13 cellular contexts compared by ENCODE assay signal in the genomic region with DNA sequence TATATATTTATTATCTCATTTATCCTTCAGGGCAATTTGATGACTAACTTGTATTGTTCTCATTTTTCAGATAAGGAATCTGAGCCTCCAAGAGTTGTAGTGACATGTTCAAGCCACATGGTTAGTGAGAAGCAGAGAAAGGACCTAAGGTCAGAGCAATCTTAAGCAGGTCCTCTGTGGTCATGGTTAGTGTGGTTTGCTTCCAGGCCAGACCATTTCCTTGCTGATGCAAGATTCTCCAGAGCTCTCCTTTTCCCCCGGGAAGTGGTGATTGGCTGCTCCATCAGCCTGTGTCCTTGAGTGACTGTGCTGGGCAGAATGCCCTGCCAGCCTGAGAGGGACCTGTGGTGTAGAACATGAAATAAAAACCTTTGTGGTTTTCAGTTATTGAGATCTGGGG.
A peak's percentile ranks its signal among the peaks of the same experiment; 100 is the strongest.
DNase-seq lines count a peak whose midpoint lies in the region; ATAC-seq and TF ChIP-seq lines count a peak whose summit lies in the region.
"Had no signal": no experiment of that assay in that cellular context is flagged by ENCODE, and none has a peak within 500 bp of the region (broad histone marks: within the 10 kb centered on the region; RNA-seq: fewer than 3 reads in every experiment).

No MANE protein-coding gene starts in this region.

- H3K27ac ChIP-seq in thyroid gland = no peak overlapping the region
- H3K27ac ChIP-seq: transverse colon had no signal

- H3K4me1 ChIP-seq in thyroid gland = no peaks in the 10 kb centered on the region
- H3K4me1 ChIP-seq: transverse colon had no signal

- DNase-seq in SKM-1 treated with dmso at 0.1 percent for 144 hours (lab: John Stamatoyannopoulos, UW; ENCODE audit: unreplicated experiment) = peak; percentile 34
- DNase-seq in SKM-1 (lab: John Stamatoyannopoulos, UW; ENCODE audit: unreplicated experiment) = no peak
- peak; percentile 93 for DNase-seq in RPMI7951 (ENCODE audit: low read depth)
- peak; percentile 94 for DNase-seq in fibroblast of mammary gland (ENCODE audit: low read depth)
- DNase-seq in thyroid gland = peak; percentile 36 to 54
- DNase-seq in NAMALWA (ENCODE audit: low spot score) = no peak
- DNase-seq in GOT3 (lab: John Stamatoyannopoulos, UW) = no peak
- DNase-seq: CD8-positive, alpha-beta T cell; NCI-H1436 treated with DMSO at 0.1 percent for 48 hours; stimulated activated CD4-positive, alpha-beta T cell treated with anti-CD3 and anti-CD28 coated beads, Interleukin-2, amount 100 ng/mL, for 24 hours; T-helper 1 cell; transverse colon had no signal

- WGBS in thyroid gland, 2 donors = 57 to 77% methylated on average over 1 of the region's 1 CpG

- no peaks in the 10 kb centered on the region for H3K36me3 ChIP-seq in thyroid gland
- H3K36me3 ChIP-seq: transverse colon had no signal

- TF ChIP-seq POLR2A in thyroid gland (IDR thresholded peaks at IDR 0.05) = no peak

- no peaks in the 10 kb centered on the region for H3K9me3 ChIP-seq in thyroid gland
- H3K9me3 ChIP-seq: transverse colon had no signal

- intact Hi-C loops in thyroid gland (cut with DNase I) = no loop called here

- no peak for ATAC-seq in GM18873 (IDR thresholded peaks at IDR 0.05; ENCODE audit: low FRiP score, unreplicated experiment)
- ATAC-seq: CD8-positive, alpha-beta T cell had no signal

- no peaks in the 10 kb centered on the region for H3K27me3 ChIP-seq in thyroid gland
- H3K27me3 ChIP-seq: transverse colon had no signal

- peak; percentile 6 for TF ChIP-seq CTCF in fibroblast of mammary gland (conservative IDR thresholded peaks at IDR 0.05; ENCODE audit: control insufficient read depth, insufficient read depth, low read depth, low read length)
- TF ChIP-seq CTCF in thyroid gland (IDR thresholded peaks at IDR 0.05) = no peak

- H3K4me3 ChIP-seq in fibroblast of mammary gland (ENCODE audit: control insufficient read depth, low read depth, low read length) = no peak overlapping the region
- H3K4me3 ChIP-seq in thyroid gland (replicated peaks in 1 of 3) = no peak overlapping the region
- H3K4me3 ChIP-seq: transverse colon had no signal

Comparison
In these comparisons a context has a peak if more than half of its experiments do, and no peak if none do; other contexts are left out.
1. DNase-seq: peak in SKM-1 treated with dmso at 0.1 percent for 144 hours (single experiment), RPMI7951 (single experiment), fibroblast of mammary gland (single experiment) and thyroid gland (2 of 2); none in SKM-1 (single experiment), NAMALWA (single experiment) and GOT3 (single experiment).